Comparison of ENCODE assay signal across 40 cellular contexts in the genomic region with DNA sequence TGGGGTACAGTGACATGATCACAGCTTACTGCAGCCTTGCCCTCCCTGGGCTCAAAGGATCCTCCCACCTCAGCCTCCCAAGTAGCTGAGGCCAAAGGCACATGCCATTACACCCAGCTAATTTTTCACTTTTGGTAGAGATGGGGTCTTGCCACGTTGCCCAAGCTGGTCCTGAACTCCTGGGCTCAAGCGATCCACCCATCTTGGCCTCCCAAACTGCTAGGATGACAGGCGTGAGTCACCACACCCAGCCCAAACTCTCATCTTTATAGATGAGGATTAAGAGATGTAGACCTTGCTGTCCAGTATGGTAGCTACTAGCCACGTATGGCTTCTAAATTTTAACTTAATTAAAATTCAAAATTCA.
"Had no signal": no experiment of that assay in that cellular context is flagged by ENCODE, and none has a peak within 500 bp of the region (broad histone marks: within the 10 kb centered on the region; RNA-seq: fewer than 3 reads in every experiment).

No MANE protein-coding gene starts in this region.

- H3K27ac Mint-ChIP-seq: activated naive CD4-positive, alpha-beta T cell treated with anti-CD3 and anti-CD28 coated beads for 36 hours; activated naive CD4-positive, alpha-beta T cell treated with anti-CD3 and anti-CD28 coated beads, Interleukin-2, amount 10 ng/mL, durations not matched to agents 7 days and 5 days; activated naive CD4-positive, alpha-beta T cell treated with anti-CD3 and anti-CD28 coated beads, Interleukin-2, amount 50 U/mL, for 24 hours; activated naive CD4-positive, alpha-beta T cell treated with anti-CD3 and anti-CD28 coated beads, Interleukin-2, amount 50 U/mL, for 72 hours; activated naive CD8-positive, alpha-beta T cell; activated naive CD8-positive, alpha-beta T cell treated with anti-CD3 and anti-CD28 coated beads for 36 hours; activated naive CD8-positive, alpha-beta T cell treated with anti-CD3 and anti-CD28 coated beads, Interleukin-2, amount 10 ng/mL, durations not matched to agents 7 days and 5 days; activated naive CD8-positive, alpha-beta T cell treated with anti-CD3 and anti-CD28 coated beads, Interleukin-2, amount 50 U/mL, for 24 hours; activated T-cell treated with anti-CD3 and anti-CD28 coated beads, Interleukin-2, amount 50 U/mL, for 24 hours; activated T-cell treated with anti-CD3 and anti-CD28 coated beads, Interleukin-2, amount 50 U/mL, for 72 hours; activated T-helper 1 cell treated with anti-CD3 and anti-CD28 coated beads, Interleukin-12 subunit alpha, Interleukin-12 subunit beta, Interleukin-2, Interleukin-4 antibody, amounts not matched to agents 30 ng/mL and 10 ng/mL and 1 ng/mL, durations not matched to agents 14 hours and 24 hours and 36 hours; activated T-helper 17 cell treated with anti-CD3 and anti-CD28 coated beads, Interleukin-2, amount 50 U/mL, for 72 hours; activated T-helper 2 cell treated with anti-CD3 and anti-CD28 coated beads, Interferon-gamma antibody, Interleukin-2, Interleukin-4, amounts not matched to agents 10 μg/mL and 5 μg/mL and 100 μg/mL, durations not matched to agents 14 hours and 24 hours and 36 hours; brain had no signal

- H3K4me3 ChIP-seq: adrenal gland, ascending aorta, body of pancreas, breast epithelium, cardiac muscle cell had no signal

- H3K4me1 ChIP-seq: breast epithelium had no signal

- H3K9me3 Mint-ChIP-seq: activated naive CD4-positive, alpha-beta T cell treated with anti-CD3 and anti-CD28 coated beads for 36 hours; activated naive CD4-positive, alpha-beta T cell treated with anti-CD3 and anti-CD28 coated beads, Interleukin-2, amount 10 ng/mL, durations not matched to agents 7 days and 5 days; activated naive CD4-positive, alpha-beta T cell treated with anti-CD3 and anti-CD28 coated beads, Interleukin-2, amount 50 U/mL, for 24 hours; activated naive CD8-positive, alpha-beta T cell treated with anti-CD3 and anti-CD28 coated beads, Interleukin-2, amount 50 U/mL, for 24 hours; activated T-cell treated with anti-CD3 and anti-CD28 coated beads, Interleukin-2, amount 50 U/mL, for 4 hours; activated T-helper 1 cell treated with anti-CD3 and anti-CD28 coated beads, Interleukin-12 subunit alpha, Interleukin-12 subunit beta, Interleukin-2, Interleukin-4 antibody, amounts not matched to agents 30 ng/mL and 10 ng/mL and 1 ng/mL, durations not matched to agents 14 hours and 24 hours and 36 hours; activated T-helper 17 cell treated with anti-CD3 and anti-CD28 coated beads, Interleukin-2, amount 50 U/mL, for 72 hours; central memory CD8-positive, alpha-beta T cell had no signal

- FAIRE-seq: astrocyte, bronchial epithelial cell had no signal

- H3K27me3 Mint-ChIP-seq: activated naive CD4-positive, alpha-beta T cell treated with anti-CD3 and anti-CD28 coated beads, Interleukin-2, amount 50 U/mL, for 24 hours had no signal

- DNase-seq: activated effector memory CD4-positive, alpha-beta T cell treated with anti-CD3 and anti-CD28 coated beads, Interleukin-2, amount 50 U/mL, for 16 hours; activated effector memory CD4-positive, alpha-beta T cell treated with Interleukin-2 at 50 U/mL for 16 hours; activated gamma-delta T cell; activated gamma-delta T cell treated with Interleukin-2 at 50 U/mL for 16 hours; activated naive CD4-positive, alpha-beta T cell; activated naive CD4-positive, alpha-beta T cell treated with anti-CD3 and anti-CD28 coated beads for 36 hours; activated naive CD4-positive, alpha-beta T cell treated with anti-CD3 and anti-CD28 coated beads, Interleukin-2, amount 10 ng/mL, durations not matched to agents 7 days and 5 days; activated naive CD4-positive, alpha-beta T cell treated with anti-CD3 and anti-CD28 coated beads, Interleukin-2, amount 50 U/mL, for 16 hours; activated naive CD4-positive, alpha-beta T cell treated with Interleukin-2 at 50 U/mL for 16 hours; activated naive CD8-positive, alpha-beta T cell treated with anti-CD3 and anti-CD28 coated beads for 36 hours; activated naive CD8-positive, alpha-beta T cell treated with anti-CD3 and anti-CD28 coated beads, Interleukin-2, amount 10 ng/mL, durations not matched to agents 7 days and 5 days; activated naive CD8-positive, alpha-beta T cell treated with anti-CD3 and anti-CD28 coated beads, Interleukin-2, amount 50 U/mL, for 24 hours; activated T-cell treated with anti-CD3 and anti-CD28 coated beads, Interleukin-2, amount 50 U/mL, for 1 hour; activated T-cell treated with anti-CD3 and anti-CD28 coated beads, Interleukin-2, amount 50 U/mL, for 24 hours; activated T-cell treated with anti-CD3 and anti-CD28 coated beads, Interleukin-2, amount 50 U/mL, for 4 hours; activated T-cell treated with anti-CD3 and anti-CD28 coated beads, Interleukin-2, amount 50 U/mL, for 48 hours; activated T-cell treated with anti-CD3 and anti-CD28 coated beads, Interleukin-2, amount 50 U/mL, for 72 hours; amniotic stem cell; amygdala; anterior cingulate cortex; aorta; body of pancreas; brain microvascular endothelial cell; caudate nucleus; central memory CD4-positive, alpha-beta T cell; cerebellar nuclear complex had no signal

- H3K36me3 Mint-ChIP-seq: activated naive CD4-positive, alpha-beta T cell treated with anti-CD3 and anti-CD28 coated beads, Interleukin-2, amount 10 ng/mL, durations not matched to agents 7 days and 5 days; activated naive CD4-positive, alpha-beta T cell treated with anti-CD3 and anti-CD28 coated beads, Interleukin-2, amount 50 U/mL, for 24 hours; activated naive CD8-positive, alpha-beta T cell; activated naive CD8-positive, alpha-beta T cell treated with anti-CD3 and anti-CD28 coated beads, Interleukin-2, amount 10 ng/mL, durations not matched to agents 7 days and 5 days had no signal

- H3K9me3 ChIP-seq: adrenal gland, ascending aorta, body of pancreas, breast epithelium had no signal

- H3K27ac ChIP-seq: adrenal gland, ascending aorta, body of pancreas, brain microvascular endothelial cell, breast epithelium, cardiac muscle cell had no signal

- H3K36me3 ChIP-seq: adrenal gland, ascending aorta, brain microvascular endothelial cell, breast epithelium, cardiac muscle cell had no signal

- ATAC-seq: activated naive CD4-positive, alpha-beta T cell treated with anti-CD3 and anti-CD28 coated beads, Interleukin-2, amount 50 U/mL, for 72 hours; activated naive CD8-positive, alpha-beta T cell treated with anti-CD3 and anti-CD28 coated beads, Interleukin-2, amount 50 U/mL, for 24 hours; activated T-cell treated with anti-CD3 and anti-CD28 coated beads, Interleukin-2, amount 50 U/mL, for 4 hours; activated T-cell treated with anti-CD3 and anti-CD28 coated beads, Interleukin-2, amount 50 U/mL, for 72 hours; activated T-helper 17 cell treated with anti-CD3 and anti-CD28 coated beads, Interleukin-2, amount 50 U/mL, for 72 hours; body of pancreas had no signal

- H3K4me3 Mint-ChIP-seq: activated naive CD4-positive, alpha-beta T cell treated with anti-CD3 and anti-CD28 coated beads for 36 hours; activated naive CD4-positive, alpha-beta T cell treated with anti-CD3 and anti-CD28 coated beads, Interleukin-2, amount 10 ng/mL, durations not matched to agents 7 days and 5 days; activated naive CD4-positive, alpha-beta T cell treated with anti-CD3 and anti-CD28 coated beads, Interleukin-2, amount 50 U/mL, for 24 hours; activated naive CD8-positive, alpha-beta T cell; activated naive CD8-positive, alpha-beta T cell treated with anti-CD3 and anti-CD28 coated beads for 36 hours; activated naive CD8-positive, alpha-beta T cell treated with anti-CD3 and anti-CD28 coated beads, Interleukin-2, amount 10 ng/mL, durations not matched to agents 7 days and 5 days; activated naive CD8-positive, alpha-beta T cell treated with anti-CD3 and anti-CD28 coated beads, Interleukin-2, amount 50 U/mL, for 24 hours; activated T-cell treated with anti-CD3 and anti-CD28 coated beads, Interleukin-2, amount 50 U/mL, for 24 hours; activated T-cell treated with anti-CD3 and anti-CD28 coated beads, Interleukin-2, amount 50 U/mL, for 4 hours; activated T-cell treated with anti-CD3 and anti-CD28 coated beads, Interleukin-2, amount 50 U/mL, for 72 hours; activated T-helper 1 cell treated with anti-CD3 and anti-CD28 coated beads, Interleukin-12 subunit alpha, Interleukin-12 subunit beta, Interleukin-2, Interleukin-4 antibody, amounts not matched to agents 30 ng/mL and 10 ng/mL and 1 ng/mL, durations not matched to agents 14 hours and 24 hours and 36 hours; activated T-helper 17 cell treated with anti-CD3 and anti-CD28 coated beads, Interleukin-2, amount 50 U/mL, for 72 hours; brain; central memory CD8-positive, alpha-beta T cell had no signal

- H3K27me3 ChIP-seq: adrenal gland, ascending aorta, body of pancreas, brain microvascular endothelial cell, breast epithelium, cardiac muscle cell had no signal
